In the genomic region with DNA sequence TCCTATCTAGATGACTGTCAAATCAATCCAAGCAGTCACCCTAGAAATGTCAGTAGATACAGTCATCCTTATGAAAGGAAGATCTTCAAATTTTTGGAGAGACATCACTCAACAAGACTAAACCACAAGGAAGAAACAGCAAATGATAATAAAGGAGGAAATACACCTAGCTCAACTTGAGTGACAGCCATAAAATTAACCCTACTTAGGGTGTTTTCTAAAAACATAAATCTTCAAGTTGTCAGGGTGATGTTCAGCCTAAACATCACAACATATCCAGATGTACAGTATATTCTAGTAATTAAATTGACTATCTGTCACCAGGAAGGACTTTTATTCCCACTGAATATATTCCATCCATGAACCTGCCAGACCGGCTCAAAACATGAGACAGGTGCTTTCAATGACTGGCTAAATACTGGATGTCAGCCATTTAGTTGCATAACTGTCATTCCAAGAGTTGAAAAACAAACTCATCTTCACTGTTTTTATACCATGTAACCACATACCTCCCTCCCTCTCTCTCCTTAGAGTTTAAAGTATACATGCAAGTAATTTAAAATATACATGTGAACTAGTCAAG, we compare ENCODE assay signal across 11 cellular contexts.
A peak's percentile ranks its signal among the peaks of the same experiment; 100 is the strongest.
DNase-seq lines count a peak whose midpoint lies in the region; ATAC-seq and TF ChIP-seq lines count a peak whose summit lies in the region.
"Had no signal": no experiment of that assay in that cellular context is flagged by ENCODE, and none has a peak within 500 bp of the region (broad histone marks: within the 10 kb centered on the region; RNA-seq: fewer than 3 reads in every experiment).

No MANE protein-coding gene starts in this region.

- H3K4me3 ChIP-seq in epithelial cell of proximal tubule (ENCODE audit: low read depth, low read length) (no peak overlapping the region), parathyroid adenoma (ENCODE audit: low read depth, low read length) (peak overlapping the region; percentile 2), WERI-Rb-1 (ENCODE audit: low read depth, low read length) (no peak overlapping the region)
- H3K4me3 ChIP-seq: testis had no signal

- H3K27me3 ChIP-seq in parathyroid adenoma (ENCODE audit: control insufficient read depth, insufficient read depth, low read length) (no peaks in the 10 kb centered on the region), WERI-Rb-1 (ENCODE audit: insufficient read depth, low read depth, severe bottlenecking) (no peaks in the 10 kb centered on the region)
- H3K27me3 ChIP-seq: brain microvascular endothelial cell, testis had no signal

- DNase-seq in HT-29 (ENCODE audit: low spot score) = peak; percentile 71
- DNase-seq in NCI-H748 (lab: John Stamatoyannopoulos, UW; ENCODE audit: unreplicated experiment) = peak; percentile 78
- peak; percentile 39 for DNase-seq in epithelial cell of proximal tubule (ENCODE audit: low read depth)
- no peak for DNase-seq in WERI-Rb-1
- no peak for DNase-seq in sciatic nerve (ENCODE audit: low spot score)
- DNase-seq: activated CD8-positive, alpha-beta T cell treated with anti-CD3 and anti-CD28 coated beads for 36 hours; activated effector memory CD4-positive, alpha-beta T cell treated with anti-CD3 and anti-CD28 coated beads, Interleukin-2, amount 50 U/mL, for 16 hours; brain microvascular endothelial cell; testis had no signal

- H2AFZ ChIP-seq in parathyroid adenoma = peak overlapping the region; percentile 5

- H3K4me1 ChIP-seq in parathyroid adenoma = peaks cover 14% of the 10 kb centered on the region
- H3K4me1 ChIP-seq: testis had no signal

- H3K4me2 ChIP-seq in parathyroid adenoma (ENCODE audit: low read length) = peak overlapping the region; percentile 40

- intact Hi-C loops in sciatic nerve (cut with DNase I) = no loop called here

- ATAC-seq in sciatic nerve (no peak), HG03520 (IDR thresholded peaks at IDR 0.05; ENCODE audit: unreplicated experiment) (no peak)
- ATAC-seq: activated CD8-positive, alpha-beta T cell treated with anti-CD3 and anti-CD28 coated beads for 36 hours had no signal

- no peaks in the 10 kb centered on the region for H3K36me3 ChIP-seq in parathyroid adenoma (ENCODE audit: control insufficient read depth, insufficient read depth, low read length)
- H3K36me3 ChIP-seq in WERI-Rb-1 = no peaks in the 10 kb centered on the region
- H3K36me3 ChIP-seq: brain microvascular endothelial cell had no signal

- H3K79me2 ChIP-seq in parathyroid adenoma = no peaks in the 10 kb centered on the region

- no peaks in the 10 kb centered on the region for H3K9me3 ChIP-seq in parathyroid adenoma (ENCODE audit: control insufficient read depth, low read length)
- H3K9me3 ChIP-seq in WERI-Rb-1 (ENCODE audit: severe bottlenecking) = no peaks in the 10 kb centered on the region
- H3K9me3 ChIP-seq: testis had no signal

- no peak overlapping the region for H3K9ac ChIP-seq in parathyroid adenoma

- TF ChIP-seq CTCF in epithelial cell of proximal tubule (conservative IDR thresholded peaks at IDR 0.05; ENCODE audit: low read depth, low read length) (no peak), parathyroid adenoma (IDR thresholded peaks at IDR 0.05) (no peak), WERI-Rb-1 (IDR thresholded peaks at IDR 0.05; ENCODE audit: low read depth, low read length) (no peak)

- H3K27ac ChIP-seq in parathyroid adenoma (peak overlapping the region; percentile 34), WERI-Rb-1 (no peak overlapping the region)
- H3K27ac ChIP-seq: brain microvascular endothelial cell, testis had no signal

Comparison
In these comparisons a context has a peak if more than half of its experiments do, and no peak if none do; other contexts are left out.
1. DNase-seq: peak in HT-29 (single experiment), NCI-H748 (single experiment) and epithelial cell of proximal tubule (single experiment); none in WERI-Rb-1 (single experiment) and sciatic nerve (single experiment).